ENCODE assay signal across 13 cellular contexts in the genomic region with DNA sequence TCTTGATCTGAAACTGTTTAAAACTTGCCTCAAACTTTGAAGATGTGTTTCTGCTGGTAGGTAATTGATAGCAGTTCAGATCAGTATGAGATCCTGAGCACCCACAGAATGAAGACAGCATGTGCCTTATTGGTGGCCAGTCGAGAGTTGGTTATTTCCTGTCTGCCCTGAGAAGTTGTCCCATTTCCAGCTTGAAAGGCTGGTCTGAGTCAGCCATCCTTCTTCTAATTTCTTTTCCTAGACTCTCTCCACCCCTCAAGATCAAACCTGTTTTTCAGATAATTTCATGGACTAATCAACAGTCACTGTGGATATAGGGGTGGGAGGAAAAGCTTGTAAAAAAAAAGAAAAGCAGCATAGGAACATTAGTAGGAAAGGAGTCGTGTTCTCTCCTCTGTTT.
DNase-seq lines count a peak whose midpoint lies in the region; TF ChIP-seq lines count a peak whose summit lies in the region.
"Had no signal": no experiment of that assay in that cellular context is flagged by ENCODE, and none has a peak within 500 bp of the region (broad histone marks: within the 10 kb centered on the region; RNA-seq: fewer than 3 reads in every experiment).

No MANE protein-coding gene starts in this region.

- no peak for DNase-seq in T-helper 2 cell treated with Interferon-gamma antibody and Interleukin-4, amounts not matched to agents 5 μg/mL and 100 μg/mL, for 36 hours (ENCODE audit: low spot score)
- DNase-seq in T-helper 2 cell: no peak
- no peak for DNase-seq in sigmoid colon
- DNase-seq in caudate nucleus (lab: John Stamatoyannopoulos, UW): no peak
- DNase-seq in NCI-H524 (lab: John Stamatoyannopoulos, UW): no peak
- DNase-seq in NCI-H2196 treated with DMSO at 0.1 percent for 48 hours (lab: John Stamatoyannopoulos, UW; ENCODE audit: unreplicated experiment): no peak
- DNase-seq: 8988T, DMS153, KBM-7, NCI-H2081 treated with DMSO at 0.1 percent for 48 hours, pancreas had no signal

- peaks cover 0 to 2% of the 10 kb centered on the region in 2 donors for H3K4me1 ChIP-seq in esophagus (ENCODE audit: control insufficient read depth in 2 of 2, insufficient read depth in 2 of 2, low read length in 1 of 2)
- H3K4me1 ChIP-seq in sigmoid colon: peaks cover 0 to 96% (median 55%) of the 10 kb centered on the region in 4 donors

- no peaks in the 10 kb centered on the region for H3K9me3 Mint-ChIP-seq in T-helper 2 cell treated with Interferon-gamma antibody and Interleukin-4, amounts not matched to agents 5 μg/mL and 100 μg/mL, for 36 hours

- TF ChIP-seq EP300 in sigmoid colon (IDR thresholded peaks at IDR 0.05): no peak

- no peak overlapping the region for H3K4me3 Mint-ChIP-seq in T-helper 2 cell treated with Interferon-gamma antibody and Interleukin-4, amounts not matched to agents 5 μg/mL and 100 μg/mL, for 36 hours

- H3K79me2 ChIP-seq in SU-DHL-6 (ENCODE audit: insufficient read depth, low read length): peaks cover 8% of the 10 kb centered on the region; the same call in 1 of the 2 replicates

- no peaks in the 10 kb centered on the region for H4K20me1 ChIP-seq in SU-DHL-6 (ENCODE audit: low read depth, low read length)

- peak overlapping the region; percentile 5 for H3K27ac Mint-ChIP-seq in T-helper 2 cell treated with Interferon-gamma antibody and Interleukin-4, amounts not matched to agents 5 μg/mL and 100 μg/mL, for 36 hours

- no peak overlapping the region for H2AFZ ChIP-seq in SU-DHL-6 (ENCODE audit: low read depth, low read length, severe bottlenecking)

- 46 to 53% methylated on average over 2 of the region's 2 CpGs for WGBS in esophagus, 2 donors
- 43 to 51% methylated on average over 2 of the region's 2 CpGs for WGBS in sigmoid colon, 2 donors

- intact Hi-C loops in sigmoid colon (cut with DNase I): no loop called here

- peaks cover 26% of the 10 kb centered on the region for H3K36me3 Mint-ChIP-seq in T-helper 2 cell treated with Interferon-gamma antibody and Interleukin-4, amounts not matched to agents 5 μg/mL and 100 μg/mL, for 36 hours (ENCODE audit: low read depth)

- H3K36me3 ChIP-seq in SU-DHL-6 (ENCODE audit: low read length): peaks cover 7% of the 10 kb centered on the region; the same call in 1 of the 2 replicates
- H3K36me3 ChIP-seq in esophagus (ENCODE audit: control insufficient read depth in 2 of 2, insufficient read depth in 2 of 2, low read length in 1 of 2): no peaks in the 10 kb centered on the region
- H3K36me3 ChIP-seq in sigmoid colon: no peaks in the 10 kb centered on the region
- H3K36me3 ChIP-seq: pancreas had no signal

- peak overlapping the region; percentile 29 for H3K4me2 ChIP-seq in SU-DHL-6 (ENCODE audit: low read depth, low read length, poor library complexity, severe bottlenecking)

- H3F3A ChIP-seq in SU-DHL-6 (ENCODE audit: insufficient read depth): no peaks in the 10 kb centered on the region; the same call in 1 of the 2 replicates

- peak overlapping the region; percentile 57 for H3K27ac ChIP-seq in SU-DHL-6 (ENCODE audit: low read depth, low read length)
- H3K27ac ChIP-seq in esophagus (ENCODE audit: low read depth in 2 of 2, low read length in 1 of 2): peak overlapping the region; percentile 23 to 46
- H3K27ac ChIP-seq in sigmoid colon: peak overlapping the region; percentile 41 to 86 (median 68)
- no peak overlapping the region for H3K27ac ChIP-seq in caudate nucleus (ENCODE audit: low read depth, low read length)
- H3K27ac ChIP-seq: pancreas had no signal

- H3K4me1 Mint-ChIP-seq in T-helper 2 cell treated with Interferon-gamma antibody and Interleukin-4, amounts not matched to agents 5 μg/mL and 100 μg/mL, for 36 hours (ENCODE audit: low read depth): peaks cover 54% of the 10 kb centered on the region

- H3K9ac ChIP-seq in SU-DHL-6 (ENCODE audit: low read length): no peak overlapping the region

- H3K9me3 ChIP-seq in SU-DHL-6 (ENCODE audit: insufficient read depth, low read length): no peaks in the 10 kb centered on the region
- no peaks in the 10 kb centered on the region for H3K9me3 ChIP-seq in esophagus (ENCODE audit: control insufficient read depth in 2 of 2, insufficient read depth in 1 of 2, low read depth in 1 of 2, low read length in 1 of 2)
- H3K9me3 ChIP-seq in sigmoid colon: no peaks in the 10 kb centered on the region
- H3K9me3 ChIP-seq: pancreas had no signal

- no peaks in the 10 kb centered on the region for H3K27me3 Mint-ChIP-seq in T-helper 2 cell treated with Interferon-gamma antibody and Interleukin-4, amounts not matched to agents 5 μg/mL and 100 μg/mL, for 36 hours (ENCODE audit: low read depth)

- H3K9me2 ChIP-seq in SU-DHL-6 (replicated peaks; ENCODE audit: insufficient read depth, low read length): no peaks in the 10 kb centered on the region

- H3K27me3 ChIP-seq in SU-DHL-6 (ENCODE audit: low read length) (no peaks in the 10 kb centered on the region), esophagus (ENCODE audit: control insufficient read depth in 1 of 2, insufficient read depth in 2 of 2, low read length in 2 of 2) (no peaks in the 10 kb centered on the region), sigmoid colon (no peaks in the 10 kb centered on the region)
- H3K27me3 ChIP-seq: pancreas had no signal

- H3K4me3 ChIP-seq in SU-DHL-6 (ENCODE audit: insufficient read depth, low read length, poor library complexity, severe bottlenecking) (no peak overlapping the region), esophagus (ENCODE audit: low read depth in 1 of 2, low read length in 2 of 2) (no peak overlapping the region), sigmoid colon (no peak overlapping the region)
- H3K4me3 ChIP-seq: pancreas had no signal

- no peak for TF ChIP-seq CTCF in SU-DHL-6 (IDR thresholded peaks at IDR 0.05; ENCODE audit: insufficient read depth, low read length, poor library complexity, severe bottlenecking)
- TF ChIP-seq CTCF in sigmoid colon (IDR thresholded peaks at IDR 0.05): no peak

- no peak for TF ChIP-seq POLR2A in sigmoid colon (IDR thresholded peaks at IDR 0.05)
